In the genomic region with DNA sequence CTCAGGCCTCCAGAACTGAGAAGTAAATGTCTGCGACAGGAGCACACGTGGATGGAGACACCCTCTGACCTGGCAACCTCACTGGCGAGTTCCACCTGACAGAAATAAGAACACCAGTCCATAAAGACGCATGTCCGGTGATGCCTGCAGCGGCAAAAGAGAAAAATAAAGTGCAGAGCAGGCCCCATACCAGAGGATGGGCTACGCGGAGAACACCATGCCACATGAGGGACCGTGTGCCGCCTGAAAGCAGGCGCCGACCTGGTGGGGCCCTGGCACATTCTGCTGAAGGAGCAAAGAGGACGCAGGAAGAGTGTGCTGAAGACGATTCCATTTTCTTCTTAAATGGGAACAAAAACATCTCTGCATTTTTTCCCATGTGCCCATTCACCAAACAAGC, we compare ENCODE assay signal across 26 cellular contexts.
DNase-seq lines count a peak whose midpoint lies in the region; ATAC-seq and TF ChIP-seq lines count a peak whose summit lies in the region.
"Had no signal": no experiment of that assay in that cellular context is flagged by ENCODE, and none has a peak within 500 bp of the region (broad histone marks: within the 10 kb centered on the region; RNA-seq: fewer than 3 reads in every experiment).

No MANE protein-coding gene starts in this region.

- DNase-seq in DND-41 (no peak), posterior vena cava (ENCODE audit: low spot score) (peak; percentile 28), HuH-7.5 (ENCODE audit: low spot score) (no peak), osteoblast (ENCODE audit: insufficient read length, low spot score, missing footprints) (no peak), NCI-H446 (lab: John Stamatoyannopoulos, UW) (no peak)
- peak; percentile 28 for DNase-seq in activated CD8-positive, alpha-beta memory T cell treated with anti-CD3 and anti-CD28 coated beads, Interleukin-2, amount 50 U/mL, for 48 hours
- DNase-seq: AML-193; CD8-positive, alpha-beta memory T cell; DMS 273 treated with DMSO at 0.1 percent for 48 hours; DMS79; GF-D8; HCEC 1CT; IMR-90; KG1; MV-4-11; NCI-H1105; NCI-H2029; NCI-H2227 treated with DMSO at 0.1 percent for 48 hours; NCI-H510A; NCI-H69; SIG-M5 had no signal

- H3K27me3 ChIP-seq in BLaER1 (no peaks in the 10 kb centered on the region), DND-41 (ENCODE audit: insufficient read depth, low read length, poor library complexity) (no peaks in the 10 kb centered on the region), osteoblast (ENCODE audit: insufficient read depth, low read length) (no peaks in the 10 kb centered on the region)

- H3K9ac ChIP-seq in BLaER1 (no peak overlapping the region; the same call in 1 of the 2 replicates), DND-41 (ENCODE audit: low read depth, low read length) (no peak overlapping the region)

- H3K79me2 ChIP-seq in DND-41 (ENCODE audit: insufficient read depth, low read length) (peaks cover 4% of the 10 kb centered on the region; the same call in 1 of the 2 replicates), osteoblast (ENCODE audit: insufficient read depth, low read length) (no peaks in the 10 kb centered on the region)

- H3K4me3 ChIP-seq in BLaER1 (no peak overlapping the region), DND-41 (ENCODE audit: low read depth in 1 of 2, low read length in 2 of 2) (no peak overlapping the region), osteoblast (ENCODE audit: insufficient read depth, low read length) (no peak overlapping the region)
- H3K4me3 ChIP-seq: A549, SK-N-MC had no signal

- H3K27ac ChIP-seq in BLaER1 = peak overlapping the region; percentile 38
- peak overlapping the region; percentile 63; the same call in 1 of the 2 replicates for H3K27ac ChIP-seq in DND-41 (ENCODE audit: low read length)
- H3K27ac ChIP-seq in osteoblast (ENCODE audit: low read depth, low read length) = no peak overlapping the region
- H3K27ac ChIP-seq: A549, RWPE1, SK-N-MC had no signal

- H3K9me3 ChIP-seq in BLaER1 = peaks cover 14% of the 10 kb centered on the region
- H3K9me3 ChIP-seq in DND-41 (ENCODE audit: insufficient read depth, low read length, severe bottlenecking) = peaks cover 5% of the 10 kb centered on the region
- H3K9me3 ChIP-seq in osteoblast (ENCODE audit: low read depth, low read length) = no peaks in the 10 kb centered on the region

- H3K4me2 ChIP-seq in BLaER1 (peak overlapping the region; percentile 61), DND-41 (ENCODE audit: insufficient read depth, low read length) (no peak overlapping the region), osteoblast (ENCODE audit: insufficient read depth, low read length) (no peak overlapping the region)
- H3K4me2 ChIP-seq: A549 had no signal

- peaks cover 78% of the 10 kb centered on the region for H3K4me1 ChIP-seq in BLaER1
- peaks cover 6% of the 10 kb centered on the region for H3K4me1 ChIP-seq in DND-41 (ENCODE audit: insufficient read depth, low read length)
- no peaks in the 10 kb centered on the region for H3K4me1 ChIP-seq in osteoblast (ENCODE audit: insufficient read depth, low read length)
- H3K4me1 ChIP-seq: A549 had no signal

- no peaks in the 10 kb centered on the region for H3K36me3 ChIP-seq in BLaER1
- H3K36me3 ChIP-seq in DND-41 (ENCODE audit: insufficient read depth, low read length) = peaks cover 87% of the 10 kb centered on the region
- H3K36me3 ChIP-seq in osteoblast (ENCODE audit: insufficient read depth, low read length) = no peaks in the 10 kb centered on the region

- ATAC-seq in DND-41 (ENCODE audit: insufficient read depth, low read depth) = no peak
- ATAC-seq: A549, Panc1 had no signal

- H2AFZ ChIP-seq in DND-41 (ENCODE audit: low read depth, low read length) = no peak overlapping the region
- no peak overlapping the region for H2AFZ ChIP-seq in osteoblast (ENCODE audit: low read length)

- TF ChIP-seq CTCF in DND-41 (IDR thresholded peaks at IDR 0.05; ENCODE audit: borderline replicate concordance, extremely low read depth, low read length, poor library complexity, severe bottlenecking) = no peak
- no peak for TF ChIP-seq CTCF in osteoblast (IDR thresholded peaks at IDR 0.05; ENCODE audit: extremely low read depth, low read depth, low read length)

- intact Hi-C loops in posterior vena cava (cut with DNase I) = no loop called here

- no peaks in the 10 kb centered on the region for H4K20me1 ChIP-seq in BLaER1
- H4K20me1 ChIP-seq in DND-41 (ENCODE audit: insufficient read depth, low read length) = no peaks in the 10 kb centered on the region
- H4K20me1 ChIP-seq in osteoblast (ENCODE audit: insufficient read depth, low read length) = no peaks in the 10 kb centered on the region

Comparison
In these comparisons a context has a peak if more than half of its experiments do, and no peak if none do; other contexts are left out.
1. DNase-seq: peak in activated CD8-positive, alpha-beta memory T cell treated with anti-CD3 and anti-CD28 coated beads, Interleukin-2, amount 50 U/mL, for 48 hours (single experiment) and posterior vena cava (single experiment); none in DND-41 (single experiment), HuH-7.5 (single experiment), osteoblast (single experiment) and NCI-H446 (0 of 2).